25 cellular contexts compared by ENCODE assay signal in genomic region chr6:122107256-122107655, GRCh38.
"Had no signal": no experiment of that assay in that cellular context is flagged by ENCODE, and none has a peak within 500 bp of the region (broad histone marks: within the 10 kb centered on the region; RNA-seq: fewer than 3 reads in every experiment).

No MANE protein-coding gene starts in this region.

- H3K36me3 ChIP-seq: neural progenitor cell, ovary, right lobe of liver, sigmoid colon, stomach, thoracic aorta, thyroid gland, tibial nerve, upper lobe of left lung, vagina had no signal

- DNase-seq: naive thymus-derived CD4-positive, alpha-beta T cell; natural killer cell; occipital lobe; ovary; psoas muscle; right cardiac atrium; right lobe of liver; sigmoid colon; small intestine; stimulated activated CD4-positive, alpha-beta T cell treated with anti-CD3 and anti-CD28 coated beads, Interleukin-15, amount 100 ng/mL, for 24 hours; stimulated activated CD4-positive, alpha-beta T cell treated with anti-CD3 and anti-CD28 coated beads, Interleukin-2, amount 100 ng/mL, for 24 hours; stimulated activated CD4-positive, alpha-beta T cell treated with anti-CD3 and anti-CD28 coated beads, Interleukin-2, amount 100 ng/mL, for 48 hours; stimulated activated CD4-positive, alpha-beta T cell treated with anti-CD3 and anti-CD28 coated beads, Interleukin-4, amount 100 ng/mL, for 24 hours; stimulated activated naive B cell treated with anti-CD40 and anti-IgM and Interleukin-4, amounts not matched to agents 10 μg/mL and 1 μg/mL and 100 μg/mL, for 72 hours; stimulated activated naive CD4-positive, alpha-beta T cell treated with Interleukin-2 at 50 U/mL for 16 hours; stomach; thyroid gland; trophoblast cell; upper lobe of left lung had no signal

- H3K27me3 ChIP-seq: neural progenitor cell, ovary, right lobe of liver, sigmoid colon, stomach, thyroid gland, tibial nerve, upper lobe of left lung, vagina had no signal

- ATAC-seq: naive thymus-derived CD4-positive, alpha-beta T cell; natural killer cell; psoas muscle; right cardiac atrium; right lobe of liver; stimulated activated effector memory CD8-positive, alpha-beta T cell treated with anti-CD3 and anti-CD28 coated beads, Interleukin-12 subunit alpha, Interleukin-12 subunit beta, amount 100 ng/mL, for 72 hours; stimulated activated naive B cell treated with anti-CD40 and anti-IgM and Interleukin-4, amounts not matched to agents 10 μg/mL and 1 μg/mL and 100 μg/mL, for 72 hours had no signal

- H3K27ac ChIP-seq: neural progenitor cell, ovary, parathyroid adenoma, psoas muscle, right lobe of liver, sigmoid colon, stomach, thoracic aorta, thyroid gland, tibial nerve, upper lobe of left lung, vagina had no signal

- H3K4me3 ChIP-seq: neural progenitor cell, ovary, psoas muscle, right lobe of liver, sigmoid colon, stomach, thoracic aorta, thyroid gland, tibial nerve, upper lobe of left lung, vagina had no signal

- H3K9me3 ChIP-seq: ovary, psoas muscle, right lobe of liver, sigmoid colon, stomach, thoracic aorta, thyroid gland, tibial nerve, upper lobe of left lung, vagina had no signal

- H3K4me1 ChIP-seq: neural progenitor cell, parathyroid adenoma, psoas muscle, right lobe of liver, stomach, thyroid gland, upper lobe of left lung had no signal
